Comparison of ENCODE assay signal across 25 cellular contexts in genomic region chr2:94872676-94873361, GRCh38. TPM values are rescaled to one million over a fixed set of nuclear protein-coding genes. Genes with fewer than 3 reads are reported as not detected.
"Had no signal": no experiment of that assay in that cellular context is flagged by ENCODE, and none has a peak within 500 bp of the region (broad histone marks: within the 10 kb centered on the region; RNA-seq: fewer than 3 reads in every experiment).

No MANE protein-coding gene starts in this region.

- H3K4me3 ChIP-seq: colonic mucosa, esophagus squamous epithelium, gastroesophageal sphincter, mucosa of descending colon, ovary, right atrium auricular region, sigmoid colon, skin epidermis, stomach had no signal

- DNase-seq: colonic mucosa; dermis blood vessel endothelial cell; esophagus squamous epithelium; foreskin fibroblast; immature natural killer cell; left cardiac atrium; mammary epithelial cell; sigmoid colon; stimulated activated CD4-positive, alpha-beta T cell treated with anti-CD3 and anti-CD28 coated beads, Interleukin-12 subunit alpha, Interleukin-12 subunit beta, amount 100 ng/mL, for 4 hours; stimulated activated naive CD4-positive, alpha-beta T cell; stomach; substantia nigra; trophoblast cell had no signal

- H3K4me1 Mint-ChIP-seq: immature natural killer cell, neural crest cell had no signal

- ATAC-seq: gastroesophageal sphincter; left ventricle myocardium superior; mucosa of descending colon; naive thymus-derived CD8-positive, alpha-beta T cell had no signal

- H3K27me3 ChIP-seq: ovary, right atrium auricular region had no signal

- H3K4me1 ChIP-seq: colonic mucosa, right atrium auricular region had no signal

- H3K27ac ChIP-seq: colonic mucosa, esophagus squamous epithelium, gastroesophageal sphincter, ovary, right atrium auricular region, sigmoid colon, skin epidermis, stomach had no signal

- H3K9me3 ChIP-seq: colonic mucosa, esophagus squamous epithelium, gastroesophageal sphincter, mucosa of descending colon, ovary, right atrium auricular region, sigmoid colon, stomach had no signal

- H3K36me3 ChIP-seq: colonic mucosa, esophagus squamous epithelium, gastroesophageal sphincter, ovary, right atrium auricular region, sigmoid colon, stomach had no signal

- H3K27ac Mint-ChIP-seq: immature natural killer cell had no signal

- FAIRE-seq: keratinocyte, urothelium cell line had no signal

- H3K36me3 Mint-ChIP-seq: immature natural killer cell; naive thymus-derived CD8-positive, alpha-beta T cell had no signal

- H3K4me3 Mint-ChIP-seq: immature natural killer cell; naive thymus-derived CD8-positive, alpha-beta T cell; neural crest cell had no signal

- H3K9me3 Mint-ChIP-seq: immature natural killer cell; naive thymus-derived CD8-positive, alpha-beta T cell; neural crest cell had no signal

RNA-seq across cellular contexts. Expression of gene TEKT4, which starts 1.6 kb away (rescaled TPM):
- total RNA-seq: colonic mucosa; dermis blood vessel endothelial cell; epithelial cell of proximal tubule; esophagus squamous epithelium; gastroesophageal sphincter; left ventricle myocardium superior; mucosa of descending colon; naive thymus-derived CD8-positive, alpha-beta T cell; neural crest cell; posterior vena cava; right atrium auricular region; sigmoid colon; stomach had no signal
- polyA plus RNA-seq: immature natural killer cell; keratinocyte; mammary epithelial cell; naive thymus-derived CD8-positive, alpha-beta T cell; sigmoid colon; stomach had no signal
